Comparison of ENCODE assay signal across 1 cellular context in genomic region chr6:137768935-137769334, GRCh38.
TF ChIP-seq lines count a peak whose summit lies in the region.

No MANE protein-coding gene starts in this region.

TF ChIP-seq in HepG2, 621 proteins besides CTCF, POLR2A, EP300 and RAD21 (continued from another document):
- TF ChIP-seq, protein P1, sequence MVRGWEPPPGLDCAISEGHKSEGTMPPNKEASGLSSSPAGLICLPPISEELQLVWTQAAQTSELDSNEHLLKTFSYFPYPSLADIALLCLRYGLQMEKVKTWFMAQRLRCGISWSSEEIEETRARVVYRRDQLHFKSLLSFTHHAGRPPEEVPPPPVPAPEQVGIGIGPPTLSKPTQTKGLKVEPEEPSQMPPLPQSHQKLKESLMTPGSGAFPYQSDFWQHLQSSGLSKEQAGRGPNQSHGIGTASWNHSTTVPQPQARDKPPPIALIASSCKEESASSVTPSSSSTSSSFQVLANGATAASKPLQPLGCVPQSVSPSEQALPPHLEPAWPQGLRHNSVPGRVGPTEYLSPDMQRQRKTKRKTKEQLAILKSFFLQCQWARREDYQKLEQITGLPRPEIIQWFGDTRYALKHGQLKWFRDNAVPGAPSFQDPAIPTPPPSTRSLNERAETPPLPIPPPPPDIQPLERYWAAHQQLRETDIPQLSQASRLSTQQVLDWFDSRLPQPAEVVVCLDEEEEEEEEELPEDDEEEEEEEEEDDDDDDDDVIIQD (CRISPR knock-in tag; IDR thresholded peaks at IDR 0.05; ENCODE audit: low read depth): no peak
TF ChIP-seq in HepG2: peak in this region for 2.
